27 cellular contexts compared by ENCODE assay signal in the genomic region with DNA sequence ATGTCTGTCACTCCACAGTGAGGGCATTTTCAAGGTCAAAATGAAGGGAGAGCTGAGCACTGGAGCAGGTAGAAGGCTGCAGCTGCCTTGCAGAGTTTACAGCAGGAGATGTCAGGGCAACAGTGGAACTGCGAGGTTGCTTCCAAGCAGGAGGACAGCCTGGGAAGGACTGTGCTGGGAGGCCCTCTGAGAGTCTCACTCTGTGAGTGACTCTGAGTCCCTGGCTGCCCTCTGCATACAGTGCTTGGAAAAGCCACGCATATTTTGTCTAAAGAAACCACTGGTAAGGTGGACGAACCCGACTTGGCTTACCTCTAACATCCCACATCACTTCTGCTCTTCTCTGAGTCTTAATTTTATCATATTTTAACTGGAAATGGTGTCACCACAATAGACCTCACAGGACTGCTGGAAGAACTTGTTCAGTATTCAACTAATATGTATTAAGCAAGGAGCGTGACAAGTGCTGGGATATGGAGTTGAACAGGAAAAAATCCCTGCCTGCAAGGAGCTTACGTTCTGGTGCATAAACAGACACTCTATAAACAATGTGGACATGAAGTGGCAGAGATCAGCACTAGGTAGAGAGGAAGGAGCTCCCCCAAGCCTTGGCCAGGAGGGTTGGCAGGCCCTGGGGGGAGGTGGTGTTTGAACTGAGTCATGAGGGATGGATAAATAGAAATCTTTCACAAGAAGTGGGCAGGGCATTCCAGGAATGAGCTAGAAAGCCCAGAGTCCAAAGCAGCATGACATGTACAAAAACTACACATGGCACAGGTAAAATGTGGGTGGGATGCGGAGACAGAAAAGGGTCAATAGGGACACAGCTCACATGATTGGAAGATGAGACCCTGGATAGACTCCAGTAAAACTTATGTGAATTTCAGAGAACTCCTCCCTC.
DNase-seq lines count a peak whose midpoint lies in the region; TF ChIP-seq lines count a peak whose summit lies in the region.
"Had no signal": no experiment of that assay in that cellular context is flagged by ENCODE, and none has a peak within 500 bp of the region (broad histone marks: within the 10 kb centered on the region; RNA-seq: fewer than 3 reads in every experiment).

No MANE protein-coding gene starts in this region.

- H3K36me3 Mint-ChIP-seq in Caco-2 (ENCODE audit: insufficient read depth, unreplicated experiment), result no peaks in the 10 kb centered on the region
- H3K36me3 Mint-ChIP-seq in activated CD4-positive, alpha-beta T cell treated with anti-CD3 and anti-CD28 coated beads, Interleukin-2, amount 10 ng/mL, durations not matched to agents 24 days and 14 days (ENCODE audit: low read depth), result no peaks in the 10 kb centered on the region
- H3K36me3 Mint-ChIP-seq: naive B cell, T-cell had no signal

- no peak overlapping the region for H3K4me3 ChIP-seq in Caco-2 (ENCODE audit: low read depth, low read length)
- no peak overlapping the region for H3K4me3 ChIP-seq in adipocyte (ENCODE audit: low read length)
- no peak overlapping the region for H3K4me3 ChIP-seq in liver (ENCODE audit: low read depth in 1 of 3, low read length in 3 of 3)
- H3K4me3 ChIP-seq in Peyer's patch, result no peak overlapping the region
- H3K4me3 ChIP-seq: BLaER1 treated with 17β-estradiol and CSF1 and Interleukin-3, amounts not matched to agents 10 nM and 100 nM; HAP-1; K562; SJCRH30; tibial nerve had no signal

- no peaks in the 10 kb centered on the region for H3K9me3 Mint-ChIP-seq in Caco-2 (ENCODE audit: unreplicated experiment)
- H3K9me3 Mint-ChIP-seq in activated CD4-positive, alpha-beta T cell treated with anti-CD3 and anti-CD28 coated beads, Interleukin-2, amount 10 ng/mL, durations not matched to agents 24 days and 14 days, result no peaks in the 10 kb centered on the region
- H3K9me3 Mint-ChIP-seq: effector memory CD8-positive, alpha-beta T cell; naive B cell; stimulated activated naive CD8-positive, alpha-beta T cell treated with anti-CD3 and anti-CD28 coated beads, Interleukin-15, Interleukin-2, amounts not matched to agents 100 ng/mL and 50 ng/mL, for 24 hours; T-cell had no signal

- CTCF ChIA-PET in Caco-2 (lab: Charles Lee), result interaction anchor here (0.7 to 1.4 kb wide), 2 partner anchors 29 to 112 kb away, joined by 4 read pairs; no protein-coding TSS in a partner anchor

- H3K9ac ChIP-seq in adipocyte (ENCODE audit: low read length) (no peak overlapping the region), liver (ENCODE audit: low read depth in 1 of 2, low read length in 2 of 2) (no peak overlapping the region)
- H3K9ac ChIP-seq: BLaER1 treated with 17β-estradiol and CSF1 and Interleukin-3, amounts not matched to agents 10 nM and 100 nM had no signal

- no peak for TF ChIP-seq POLR2A in Peyer's patch (IDR thresholded peaks at IDR 0.05)

- WGBS in liver, result 81% methylated on average over 7 of the region's 7 CpGs

- in situ Hi-C loops in ACHN (cut with HindIII; ENCODE audit: low pct_ligation_motif_present, low pct_unique_long_range_greater_than_20kb, low sequenced_read_pairs), result no loop called here

- peaks cover 7% of the 10 kb centered on the region; the same call in 1 of the 2 replicates for H3K9me3 ChIP-seq in Caco-2
- H3K9me3 ChIP-seq in adipocyte (ENCODE audit: control insufficient read depth, low read length), result peaks cover 10% of the 10 kb centered on the region
- no peaks in the 10 kb centered on the region for H3K9me3 ChIP-seq in liver (ENCODE audit: control insufficient read depth in 4 of 4, low read length in 3 of 4)
- no peaks in the 10 kb centered on the region for H3K9me3 ChIP-seq in Peyer's patch
- H3K9me3 ChIP-seq: HAP-1, SJCRH30, tibial nerve had no signal

- peaks cover 49% of the 10 kb centered on the region for H3K4me1 ChIP-seq in Caco-2
- no peaks in the 10 kb centered on the region for H3K4me1 ChIP-seq in adipocyte (ENCODE audit: control insufficient read depth, insufficient read depth, low read length)
- H3K4me1 ChIP-seq in liver (ENCODE audit: control insufficient read depth in 4 of 4, insufficient read depth in 4 of 4, low read length in 3 of 4), result peaks cover 0 to 11% (median 2%) of the 10 kb centered on the region in 4 donors
- H3K4me1 ChIP-seq in Peyer's patch, result no peaks in the 10 kb centered on the region
- H3K4me1 ChIP-seq: BLaER1 treated with 17β-estradiol and CSF1 and Interleukin-3, amounts not matched to agents 10 nM and 100 nM; HAP-1; SJCRH30; tibial nerve had no signal

- H3K4me3 Mint-ChIP-seq in Caco-2 (ENCODE audit: unreplicated experiment), result no peak overlapping the region
- H3K4me3 Mint-ChIP-seq in activated CD4-positive, alpha-beta T cell treated with anti-CD3 and anti-CD28 coated beads, Interleukin-2, amount 10 ng/mL, durations not matched to agents 24 days and 14 days, result no peak overlapping the region
- H3K4me3 Mint-ChIP-seq: effector memory CD8-positive, alpha-beta T cell; naive B cell; stimulated activated naive CD8-positive, alpha-beta T cell treated with anti-CD3 and anti-CD28 coated beads, Interleukin-15, Interleukin-2, amounts not matched to agents 100 ng/mL and 50 ng/mL, for 24 hours; T-cell had no signal

- TF ChIP-seq CTCF in Caco-2 (IDR thresholded peaks at IDR 0.05; ENCODE audit: insufficient read depth in 1 of 2, low read depth in 1 of 2, low read length in 1 of 2, severe bottlenecking in 1 of 2, unreplicated experiment in 1 of 2), result no peak
- no peak for TF ChIP-seq CTCF in liver (IDR thresholded peaks at IDR 0.05; ENCODE audit: low read depth, low read length, missing input control)
- TF ChIP-seq CTCF in Peyer's patch (IDR thresholded peaks at IDR 0.05), result no peak

- H3K36me3 ChIP-seq in Caco-2 (ENCODE audit: control insufficient read depth, insufficient read depth, low read length) (no peaks in the 10 kb centered on the region), adipocyte (ENCODE audit: control insufficient read depth, insufficient read depth, low read length, severe bottlenecking) (no peaks in the 10 kb centered on the region), liver (ENCODE audit: control insufficient read depth in 4 of 4, insufficient read depth in 3 of 4, low read depth in 1 of 4, low read length in 3 of 4) (no peaks in the 10 kb centered on the region), Peyer's patch (no peaks in the 10 kb centered on the region)
- H3K36me3 ChIP-seq: BLaER1 treated with 17β-estradiol and CSF1 and Interleukin-3, amounts not matched to agents 10 nM and 100 nM; brain microvascular endothelial cell; HAP-1; SJCRH30; tibial nerve had no signal

- TF ChIP-seq RAD21 in liver (IDR thresholded peaks at IDR 0.05), result peak; percentile 37 to 64

- BruUV-seq in Caco-2 (replicated peaks; lab: Mats Ljungman, UMichigan), result no TSS peak

- H3K4me1 Mint-ChIP-seq in Caco-2 (ENCODE audit: low read depth, unreplicated experiment), result peaks cover 12% of the 10 kb centered on the region
- no peaks in the 10 kb centered on the region for H3K4me1 Mint-ChIP-seq in activated CD4-positive, alpha-beta T cell treated with anti-CD3 and anti-CD28 coated beads, Interleukin-2, amount 10 ng/mL, durations not matched to agents 24 days and 14 days
- H3K4me1 Mint-ChIP-seq: naive B cell, T-cell had no signal

- peak overlapping the region; percentile 31 for H3K27ac Mint-ChIP-seq in Caco-2 (ENCODE audit: unreplicated experiment)
- H3K27ac Mint-ChIP-seq in activated CD4-positive, alpha-beta T cell treated with anti-CD3 and anti-CD28 coated beads, Interleukin-2, amount 10 ng/mL, durations not matched to agents 24 days and 14 days, result no peak overlapping the region
- H3K27ac Mint-ChIP-seq: effector memory CD8-positive, alpha-beta T cell; naive B cell; stimulated activated naive CD8-positive, alpha-beta T cell treated with anti-CD3 and anti-CD28 coated beads, Interleukin-15, Interleukin-2, amounts not matched to agents 100 ng/mL and 50 ng/mL, for 24 hours; T-cell had no signal

- no peaks in the 10 kb centered on the region for H3K27me3 Mint-ChIP-seq in Caco-2 (ENCODE audit: insufficient read depth, unreplicated experiment)
- no peaks in the 10 kb centered on the region for H3K27me3 Mint-ChIP-seq in activated CD4-positive, alpha-beta T cell treated with anti-CD3 and anti-CD28 coated beads, Interleukin-2, amount 10 ng/mL, durations not matched to agents 24 days and 14 days

- intact Hi-C loops in Caco-2 (cut with micrococcal nuclease; ENCODE audit: unreplicated experiment), result no loop called here
- intact Hi-C loops in activated CD4-positive, alpha-beta T cell treated with anti-CD3 and anti-CD28 coated beads, Interleukin-2, amount 10 ng/mL, durations not matched to agents 24 days and 14 days (cut with micrococcal nuclease), result no loop called here

- no peaks in the 10 kb centered on the region for H3K27me3 ChIP-seq in Caco-2 (replicated peaks; ENCODE audit: control insufficient read depth, insufficient read depth, low read length)
- H3K27me3 ChIP-seq in adipocyte (replicated peaks; ENCODE audit: control insufficient read depth, insufficient read depth, low read length), result peaks cover 53% of the 10 kb centered on the region
- H3K27me3 ChIP-seq in liver (ENCODE audit: control insufficient read depth in 4 of 4, insufficient read depth in 4 of 4, low read length in 3 of 4), result no peaks in the 10 kb centered on the region
- H3K27me3 ChIP-seq in Peyer's patch, result no peaks in the 10 kb centered on the region
- H3K27me3 ChIP-seq: BLaER1 treated with 17β-estradiol and CSF1 and Interleukin-3, amounts not matched to agents 10 nM and 100 nM; tibial nerve had no signal

- DNase-seq in Caco-2, result peak; percentile 56 to 61
- peak; percentile 64 for DNase-seq in HT1080 (ENCODE audit: low read depth)
- DNase-seq in adipocyte (ENCODE audit: low read depth), result peak; percentile 7
- no peak for DNase-seq in NCI-H446 treated with DMSO at 0.1 percent for 48 hours (lab: John Stamatoyannopoulos, UW)
- no peak for DNase-seq in Peyer's patch
- DNase-seq in ACHN, result no peak
- DNase-seq in activated CD4-positive, alpha-beta T cell treated with anti-CD3 and anti-CD28 coated beads, Interleukin-2, amount 10 ng/mL, durations not matched to agents 24 days and 14 days, result no peak
- DNase-seq: activated CD8-positive, alpha-beta memory T cell treated with anti-CD3 and anti-CD28 coated beads, Interleukin-2, amount 50 U/mL, for 48 hours; brain microvascular endothelial cell; effector memory CD8-positive, alpha-beta T cell; kidney glomerular epithelial cell; mesendoderm; naive B cell; NCI-H1048; NCI-H1930; NCI-H345; occipital lobe; SJCRH30; stimulated activated CD4-positive, alpha-beta T cell treated with anti-CD3 and anti-CD28 coated beads, Interleukin-12 subunit alpha, Interleukin-12 subunit beta, amount 100 ng/mL, for 4 hours; stimulated activated CD4-positive, alpha-beta T cell treated with anti-CD3 and anti-CD28 coated beads, Interleukin-4, amount 100 ng/mL, for 4 hours; T-cell had no signal

- H3K27ac ChIP-seq in liver (ENCODE audit: low read depth in 1 of 2, low read length in 2 of 2) (no peak overlapping the region), Peyer's patch (no peak overlapping the region)
- H3K27ac ChIP-seq: BLaER1 treated with 17β-estradiol and CSF1 and Interleukin-3, amounts not matched to agents 10 nM and 100 nM; brain microvascular endothelial cell; SJCRH30; tibial nerve had no signal

- POLR2A ChIA-PET in Caco-2 (lab: Charles Lee), result interaction anchor here (0.5 to 0.9 kb wide), 2 partner anchors 38 to 134 kb away, joined by 3 to 10 read pairs; partner anchors contain the start of gene TRMO

TF ChIP-seq in liver, 16 proteins besides CTCF, POLR2A, EP300 and RAD21 (continues in another document):
- TF ChIP-seq TAF1 (conservative IDR thresholded peaks at IDR 0.05), result no peak
- peak; percentile 54 for TF ChIP-seq FOXA2 (IDR thresholded peaks at IDR 0.05)
- no peak for TF ChIP-seq NR2F2 (IDR thresholded peaks at IDR 0.05)

Comparison
In these comparisons a context has a peak if more than half of its experiments do, and no peak if none do; other contexts are left out.
1. DNase-seq: peak in Caco-2 (2 of 2), HT1080 (single experiment) and adipocyte (single experiment); none in NCI-H446 treated with DMSO at 0.1 percent for 48 hours (single experiment), Peyer's patch (0 of 3), ACHN (single experiment) and activated CD4-positive, alpha-beta T cell treated with anti-CD3 and anti-CD28 coated beads, Interleukin-2, amount 10 ng/mL, durations not matched to agents 24 days and 14 days (single experiment).